ENCODE assay signal across 18 cellular contexts in genomic region chr17:67679721-67680120, GRCh38. TPM values are rescaled to one million over a fixed set of nuclear protein-coding genes. Genes with fewer than 3 reads are reported as not detected.
DNase-seq lines count a peak whose midpoint lies in the region; ATAC-seq and TF ChIP-seq lines count a peak whose summit lies in the region.
"Had no signal": no experiment of that assay in that cellular context is flagged by ENCODE, and none has a peak within 500 bp of the region (broad histone marks: within the 10 kb centered on the region; RNA-seq: fewer than 3 reads in every experiment).

No MANE protein-coding gene starts in this region.

- H3K36me3 ChIP-seq in BLaER1 treated with 17β-estradiol and CSF1 and Interleukin-3, amounts not matched to agents 10 nM and 100 nM: peaks cover 0 to 4% (median 0%) of the 10 kb centered on the region in 11 experiments; a peak in 1 of 22 replicates
- H3K36me3 ChIP-seq in SJCRH30: no peaks in the 10 kb centered on the region
- no peaks in the 10 kb centered on the region for H3K36me3 ChIP-seq in testis (ENCODE audit: low read depth, missing control alignments)

- TF ChIP-seq POLR2A in testis (IDR thresholded peaks at IDR 0.05): no peak

- H3K9me3 Mint-ChIP-seq in central memory CD8-positive, alpha-beta T cell: no peaks in the 10 kb centered on the region
- H3K9me3 Mint-ChIP-seq: activated CD4-positive, alpha-beta memory T cell treated with anti-CD3 and anti-CD28 coated beads, Interleukin-2, amount 10 ng/mL, durations not matched to agents 7 days and 5 days; activated T-helper 1 cell treated with anti-CD3 and anti-CD28 coated beads, Interleukin-12 subunit alpha, Interleukin-12 subunit beta, Interleukin-2, Interleukin-4 antibody, amounts not matched to agents 30 ng/mL and 10 ng/mL and 1 ng/mL, durations not matched to agents 14 hours and 24 hours and 36 hours; brain had no signal

- peak overlapping the region in 5 of 11 experiments; percentile 2 to 68 (median 37); a peak in 10 of 22 replicates for H3K27ac ChIP-seq in BLaER1 treated with 17β-estradiol and CSF1 and Interleukin-3, amounts not matched to agents 10 nM and 100 nM
- no peak overlapping the region for H3K27ac ChIP-seq in SJCRH30
- no peak overlapping the region for H3K27ac ChIP-seq in testis
- H3K27ac ChIP-seq: VCaP had no signal

- peaks cover 7% of the 10 kb centered on the region for H3K4me1 Mint-ChIP-seq in central memory CD8-positive, alpha-beta T cell
- H3K4me1 Mint-ChIP-seq: activated CD4-positive, alpha-beta memory T cell treated with anti-CD3 and anti-CD28 coated beads, Interleukin-2, amount 10 ng/mL, durations not matched to agents 7 days and 5 days had no signal

- H3K9ac ChIP-seq in BLaER1 treated with 17β-estradiol and CSF1 and Interleukin-3, amounts not matched to agents 10 nM and 100 nM: peak overlapping the region in 4 of 11 experiments; percentile 25 to 50 (median 50); a peak in 7 of 22 replicates

- H3K4me3 Mint-ChIP-seq in central memory CD8-positive, alpha-beta T cell: no peak overlapping the region
- H3K4me3 Mint-ChIP-seq: activated CD4-positive, alpha-beta memory T cell treated with anti-CD3 and anti-CD28 coated beads, Interleukin-2, amount 10 ng/mL, durations not matched to agents 7 days and 5 days; activated T-helper 1 cell treated with anti-CD3 and anti-CD28 coated beads, Interleukin-12 subunit alpha, Interleukin-12 subunit beta, Interleukin-2, Interleukin-4 antibody, amounts not matched to agents 30 ng/mL and 10 ng/mL and 1 ng/mL, durations not matched to agents 14 hours and 24 hours and 36 hours; brain had no signal

- H3K9me3 ChIP-seq in BLaER1 treated with 17β-estradiol and CSF1 and Interleukin-3, amounts not matched to agents 10 nM and 100 nM (replicated peaks in 1 of 11): peaks cover 0 to 14% (median 0%) of the 10 kb centered on the region in 11 experiments; a peak in 6 of 22 replicates
- H3K9me3 ChIP-seq in SJCRH30 (replicated peaks) (no peaks in the 10 kb centered on the region), testis (no peaks in the 10 kb centered on the region)

- peak; percentile 43 for ATAC-seq in HG02852 (IDR thresholded peaks at IDR 0.05; ENCODE audit: unreplicated experiment)
- ATAC-seq in central memory CD8-positive, alpha-beta T cell (replicated peaks; ENCODE audit: extremely low read depth, poor library complexity, severe bottlenecking): no peak
- no peak for ATAC-seq in GM21390 (IDR thresholded peaks at IDR 0.05; ENCODE audit: unreplicated experiment)
- ATAC-seq: right cardiac atrium had no signal

- TF ChIP-seq CTCF in testis (IDR thresholded peaks at IDR 0.05): no peak

- peak overlapping the region; percentile 50 for H3K27ac Mint-ChIP-seq in central memory CD8-positive, alpha-beta T cell (ENCODE audit: low read depth)
- H3K27ac Mint-ChIP-seq: activated CD4-positive, alpha-beta memory T cell treated with anti-CD3 and anti-CD28 coated beads, Interleukin-2, amount 10 ng/mL, durations not matched to agents 7 days and 5 days; activated T-helper 1 cell treated with anti-CD3 and anti-CD28 coated beads, Interleukin-12 subunit alpha, Interleukin-12 subunit beta, Interleukin-2, Interleukin-4 antibody, amounts not matched to agents 30 ng/mL and 10 ng/mL and 1 ng/mL, durations not matched to agents 14 hours and 24 hours and 36 hours; brain had no signal

- H3K4me1 ChIP-seq in BLaER1 treated with 17β-estradiol and CSF1 and Interleukin-3, amounts not matched to agents 10 nM and 100 nM: peaks cover 45 to 84% (median 72%) of the 10 kb centered on the region in 10 experiments
- H3K4me1 ChIP-seq in SJCRH30 (no peaks in the 10 kb centered on the region), testis (no peaks in the 10 kb centered on the region)

- no peaks in the 10 kb centered on the region for H4K20me1 ChIP-seq in BLaER1 treated with 17β-estradiol and CSF1 and Interleukin-3, amounts not matched to agents 10 nM and 100 nM

- no peaks in the 10 kb centered on the region for H3K27me3 Mint-ChIP-seq in central memory CD8-positive, alpha-beta T cell
- H3K27me3 Mint-ChIP-seq: activated CD4-positive, alpha-beta memory T cell treated with anti-CD3 and anti-CD28 coated beads, Interleukin-2, amount 10 ng/mL, durations not matched to agents 7 days and 5 days; brain had no signal

- peak overlapping the region in 1 of 10 experiments; percentile 4; a peak in 1 of 20 replicates for H3K4me3 ChIP-seq in BLaER1 treated with 17β-estradiol and CSF1 and Interleukin-3, amounts not matched to agents 10 nM and 100 nM
- H3K4me3 ChIP-seq in GM08714 (ENCODE audit: low read length): peak overlapping the region; percentile 15; the same call in 1 of the 2 replicates
- H3K4me3 ChIP-seq in SJCRH30: no peak overlapping the region
- H3K4me3 ChIP-seq in testis: no peak overlapping the region

- DNase-seq in central memory CD8-positive, alpha-beta T cell (ENCODE audit: low spot score in 2 of 2): no peak
- DNase-seq in SJCRH30 (no peak), testis (no peak)
- DNase-seq: activated CD4-positive, alpha-beta memory T cell treated with anti-CD3 and anti-CD28 coated beads, Interleukin-2, amount 10 ng/mL, durations not matched to agents 7 days and 5 days; DND-41; mammary epithelial cell; NCI-H1092; NCI-H2029 treated with DMSO at 0.1 percent for 48 hours; NCI-H446; right cardiac atrium; stimulated activated CD4-positive, alpha-beta T cell treated with anti-CD3 and anti-CD28 coated beads, Interleukin-12 subunit alpha, Interleukin-12 subunit beta, amount 100 ng/mL, for 4 hours had no signal

- H3K27me3 ChIP-seq in BLaER1 treated with 17β-estradiol and CSF1 and Interleukin-3, amounts not matched to agents 10 nM and 100 nM: peaks cover 0 to 33% (median 0%) of the 10 kb centered on the region in 11 experiments; a peak in 12 of 22 replicates
- H3K27me3 ChIP-seq in SJCRH30: no peaks in the 10 kb centered on the region
- no peaks in the 10 kb centered on the region for H3K27me3 ChIP-seq in testis

- 63 to 74% methylated on average over 6 of the region's 6 CpGs for WGBS in testis, 2 donors

- H3K36me3 Mint-ChIP-seq in central memory CD8-positive, alpha-beta T cell (ENCODE audit: insufficient read depth): peaks cover 47% of the 10 kb centered on the region

- peak overlapping the region; percentile 30 to 88 (median 72) for H3K4me2 ChIP-seq in BLaER1 treated with 17β-estradiol and CSF1 and Interleukin-3, amounts not matched to agents 10 nM and 100 nM

- intact Hi-C loops in testis (cut with DNase I; ENCODE audit: low total_unique reads): no loop called here

RNA-seq across cellular contexts. Expression of gene NOL11, which starts 38.0 kb away (rescaled TPM):
- 109 and 115 TPM in 2 replicates for total RNA-seq in SJCRH30 (2014; rRNA removed; shearing (Covaris generic))
- 10 to 100 TPM; 31.4 to 35.6 TPM for total RNA-seq in testis
- polyA plus RNA-seq in testis (ENCODE audit: insufficient read depth, low read depth, low replicate concordance): 20.5 TPM
